1 cellular context compared by ENCODE assay signal in genomic region chr10:91000985-91001384, GRCh38.
TF ChIP-seq lines count a peak whose summit lies in the region.

No MANE protein-coding gene starts in this region.

TF ChIP-seq in H1, 55 proteins besides CTCF, POLR2A, EP300 and RAD21 (continued from another document):
- no peak for TF ChIP-seq CHD1 (IDR thresholded peaks at IDR 0.05; ENCODE audit: low read depth, low read length)
- TF ChIP-seq RBBP5 (IDR thresholded peaks at IDR 0.05; ENCODE audit: borderline replicate concordance, low read depth, low read length) = no peak
- no peak for TF ChIP-seq CEBPB (IDR thresholded peaks at IDR 0.05; ENCODE audit: low read depth, low read length)
TF ChIP-seq in H1: peak in this region for 1.
